ENCODE assay signal across 1 cellular context in genomic region chr1:154983776-154984466, GRCh38.
TF ChIP-seq lines count a peak whose summit lies in the region.

No MANE protein-coding gene starts in this region.

TF ChIP-seq in H1, 55 proteins besides CTCF, POLR2A, EP300 and RAD21:
- no peak for TF ChIP-seq KDM4A (IDR thresholded peaks at IDR 0.05; ENCODE audit: low read depth, low read length, severe bottlenecking)
- TF ChIP-seq RNF2 (IDR thresholded peaks at IDR 0.05; ENCODE audit: borderline replicate concordance, low read depth, low read length, missing control alignments, poor library complexity, severe bottlenecking) = no peak
- no peak for TF ChIP-seq CTBP2 (IDR thresholded peaks at IDR 0.05; ENCODE audit: borderline replicate concordance, insufficient read depth, insufficient read length, low read length)
- no peak for TF ChIP-seq KDM1A (IDR thresholded peaks at IDR 0.05; ENCODE audit: borderline replicate concordance, low read length)
- TF ChIP-seq TAF1 (IDR thresholded peaks at IDR 0.05; ENCODE audit: low read depth, low read length) = no peak
- TF ChIP-seq RBBP5 (IDR thresholded peaks at IDR 0.05; ENCODE audit: borderline replicate concordance, low read depth, low read length) = no peak
- TF ChIP-seq TBP (IDR thresholded peaks at IDR 0.05; ENCODE audit: low read depth, low read length) = no peak
- TF ChIP-seq TEAD4 (IDR thresholded peaks at IDR 0.05; ENCODE audit: low read depth, low read length) = no peak
- no peak for TF ChIP-seq GABPA (IDR thresholded peaks at IDR 0.05; ENCODE audit: borderline replicate concordance, insufficient read depth, low read length)
- TF ChIP-seq JUND (IDR thresholded peaks at IDR 0.05; ENCODE audit: low read length) = no peak
- no peak for TF ChIP-seq SAP30 (IDR thresholded peaks at IDR 0.05; ENCODE audit: insufficient read depth, insufficient replicate concordance, low read length)
- TF ChIP-seq NRF1 (IDR thresholded peaks at IDR 0.05; ENCODE audit: low read depth, low read length) = no peak
- TF ChIP-seq ATF3 (IDR thresholded peaks at IDR 0.05; ENCODE audit: insufficient read depth, low read depth, low read length) = no peak
- no peak for TF ChIP-seq SIRT6 (IDR thresholded peaks at IDR 0.05; ENCODE audit: low read length)
- TF ChIP-seq ASH2L (IDR thresholded peaks at IDR 0.05; ENCODE audit: low read length) = no peak
- TF ChIP-seq MAX (IDR thresholded peaks at IDR 0.05) = no peak
- no peak for TF ChIP-seq CEBPB (IDR thresholded peaks at IDR 0.05; ENCODE audit: low read depth, low read length)
- TF ChIP-seq YY1 (IDR thresholded peaks at IDR 0.05; ENCODE audit: low read depth, low read length) = no peak
- no peak for TF ChIP-seq CBX5 (IDR thresholded peaks at IDR 0.05; ENCODE audit: low read depth, low read length)
- no peak for TF ChIP-seq CHD1 (IDR thresholded peaks at IDR 0.05; ENCODE audit: low read depth, low read length)
